In genomic region chr12:19746471-19746870, GRCh38 we compare ENCODE assay signal across 14 cellular contexts.
DNase-seq lines count a peak whose midpoint lies in the region; TF ChIP-seq lines count a peak whose summit lies in the region.
"Had no signal": no experiment of that assay in that cellular context is flagged by ENCODE, and none has a peak within 500 bp of the region (broad histone marks: within the 10 kb centered on the region; RNA-seq: fewer than 3 reads in every experiment).

No MANE protein-coding gene starts in this region.

- TF ChIP-seq CTCF in AG10803 (conservative IDR thresholded peaks at IDR 0.05; ENCODE audit: low read length), result no peak
- no peak for TF ChIP-seq CTCF in LNCaP clone FGC (IDR thresholded peaks at IDR 0.05; ENCODE audit: control insufficient read depth, extremely low read depth, insufficient read depth)
- TF ChIP-seq CTCF in osteocyte (IDR thresholded peaks at IDR 0.05), result no peak

- H3K4me3 Mint-ChIP-seq in osteocyte (ENCODE audit: unreplicated experiment), result no peak overlapping the region
- H3K4me3 Mint-ChIP-seq: CD4-positive, alpha-beta memory T cell; GM23338; HFFc6 had no signal

- peaks cover 11% of the 10 kb centered on the region for H3K9me3 Mint-ChIP-seq in osteocyte (ENCODE audit: unreplicated experiment)

- H3K27ac Mint-ChIP-seq in osteocyte (ENCODE audit: unreplicated experiment), result peak overlapping the region; percentile 57
- H3K27ac Mint-ChIP-seq: GM23338, HFFc6 had no signal

- peaks cover 36% of the 10 kb centered on the region for H3K4me1 Mint-ChIP-seq in osteocyte (ENCODE audit: unreplicated experiment)
- H3K4me1 Mint-ChIP-seq: GM23338 had no signal

- H3K36me3 Mint-ChIP-seq in osteocyte (ENCODE audit: unreplicated experiment), result peaks cover 6% of the 10 kb centered on the region

- no peaks in the 10 kb centered on the region for H3K27me3 Mint-ChIP-seq in osteocyte (ENCODE audit: unreplicated experiment)
- H3K27me3 Mint-ChIP-seq: CD4-positive, alpha-beta memory T cell had no signal

- DNase-seq in AG10803 (ENCODE audit: low read depth) (peak; percentile 21), LNCaP clone FGC (ENCODE audit: low read depth) (peak; percentile 33), osteocyte (ENCODE audit: extremely low spot score, unreplicated experiment) (no peak), SKM-1 treated with dmso at 0.1 percent for 144 hours (lab: John Stamatoyannopoulos, UW; ENCODE audit: unreplicated experiment) (no peak), AG08395 (ENCODE audit: low spot score) (no peak), activated gamma-delta T cell (lab: John Stamatoyannopoulos, UW) (no peak)
- DNase-seq: C1 segment of cervical spinal cord; CD4-positive, alpha-beta memory T cell; DMS 273 treated with DMSO at 0.1 percent for 48 hours; DMS79; GF-D8; HFFc6 had no signal

- H3K4me3 ChIP-seq in AG10803 (ENCODE audit: low read length), result no peak overlapping the region
- H3K4me3 ChIP-seq in LNCaP clone FGC (ENCODE audit: low read depth, low read length), result no peak overlapping the region
- H3K4me3 ChIP-seq: GM23338, HAP-1 had no signal

Comparison
In these comparisons a context has a peak if more than half of its experiments do, and no peak if none do; other contexts are left out.
1. DNase-seq: peak in AG10803 (single experiment) and LNCaP clone FGC (single experiment); none in osteocyte (single experiment), SKM-1 treated with dmso at 0.1 percent for 144 hours (single experiment), AG08395 (single experiment) and activated gamma-delta T cell (single experiment).